ENCODE assay signal across 7 cellular contexts in the genomic region with DNA sequence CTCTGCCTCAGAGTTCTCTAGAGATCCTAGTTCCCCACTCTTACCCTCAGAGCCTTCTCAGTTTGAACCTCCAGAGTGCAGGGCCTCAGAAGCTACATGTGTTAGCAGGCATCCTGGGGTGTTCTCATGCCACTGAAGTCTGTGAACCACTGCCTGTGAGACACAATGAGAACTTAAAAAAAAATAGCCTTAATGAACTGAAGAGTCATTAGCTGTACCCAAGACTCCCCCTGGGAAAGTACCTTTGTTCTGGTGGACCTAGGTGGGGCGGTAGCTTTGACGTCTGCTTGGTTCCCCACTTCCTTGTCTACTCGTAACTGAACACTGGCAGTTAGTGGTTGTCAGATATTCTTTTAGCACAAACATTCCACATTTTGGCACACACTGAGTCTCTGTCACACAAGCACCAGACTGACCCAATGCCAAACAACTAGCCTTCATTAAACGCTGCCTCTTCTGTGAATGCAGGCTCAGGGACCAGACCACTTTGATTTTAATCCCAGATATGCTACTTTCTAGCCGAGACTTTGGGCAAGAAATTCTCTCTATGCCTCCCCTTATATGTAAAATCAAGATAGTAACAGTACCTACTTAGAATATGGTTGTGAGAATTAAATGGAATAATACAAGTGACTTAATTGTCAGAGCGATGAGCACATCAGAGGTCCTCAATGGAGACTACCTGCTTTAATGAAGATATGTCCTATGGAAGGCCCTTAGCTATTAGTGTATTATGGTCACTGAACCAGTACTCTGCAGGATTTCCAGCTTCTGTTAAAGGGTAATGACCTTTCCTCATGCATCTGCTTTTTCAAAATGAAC.
DNase-seq lines count a peak whose midpoint lies in the region; ATAC-seq lines count a peak whose summit lies in the region.

No MANE protein-coding gene starts in this region.

- no peaks in the 10 kb centered on the region for H3K4me1 ChIP-seq in trophoblast cell (ENCODE audit: control insufficient read depth in 1 of 2, insufficient read depth in 2 of 2, low read length in 2 of 2)

- H4K12ac ChIP-seq in trophoblast cell (ENCODE audit: low read depth, low read length), result no peak overlapping the region

- no peak overlapping the region for H2BK120ac ChIP-seq in trophoblast cell (ENCODE audit: insufficient read depth, low read length, poor library complexity)

- DNase-seq in trophoblast cell, result no peak
- DNase-seq in NCI-H1436 (lab: John Stamatoyannopoulos, UW), result no peak
- no peak for DNase-seq in LoVo (ENCODE audit: low spot score)
- DNase-seq in nucleus accumbens (lab: John Stamatoyannopoulos, UW), result no peak

- H3K79me2 ChIP-seq in trophoblast cell (ENCODE audit: control insufficient read depth, insufficient read depth, low read length, poor library complexity), result no peaks in the 10 kb centered on the region

- H3K27ac ChIP-seq in trophoblast cell (ENCODE audit: low read depth, low read length), result no peak overlapping the region

- H2BK5ac ChIP-seq in trophoblast cell (ENCODE audit: low read depth, low read length, poor library complexity), result no peak overlapping the region

- ATAC-seq in GM19035 (IDR thresholded peaks at IDR 0.05; ENCODE audit: unreplicated experiment) (peak; percentile 80), HG02759 (IDR thresholded peaks at IDR 0.05; ENCODE audit: unreplicated experiment) (peak; percentile 87)
- peak; percentile 91 for ATAC-seq in activated CD4-positive, CD25-positive, alpha-beta regulatory T cell treated with anti-CD3 and anti-CD28 coated beads, Interleukin-2, amount 50 U/mL, for 24 hours

- H2AK5ac ChIP-seq in trophoblast cell (ENCODE audit: low read length), result no peak overlapping the region

- no peak overlapping the region for H3K4ac ChIP-seq in trophoblast cell (ENCODE audit: low read depth, low read length)

- H2AFZ ChIP-seq in trophoblast cell (ENCODE audit: insufficient read depth, low read length, poor library complexity), result no peak overlapping the region

- no peaks in the 10 kb centered on the region for H3K79me1 ChIP-seq in trophoblast cell (ENCODE audit: low read length)

- H3K9me3 ChIP-seq in trophoblast cell (ENCODE audit: insufficient read depth, low read depth, low read length), result no peaks in the 10 kb centered on the region

- no peak overlapping the region for H3K23ac ChIP-seq in trophoblast cell (ENCODE audit: low read length)

- H3K4me2 ChIP-seq in trophoblast cell (ENCODE audit: low read length), result no peak overlapping the region

- H3K14ac ChIP-seq in trophoblast cell (ENCODE audit: low read length), result no peak overlapping the region

- H2BK12ac ChIP-seq in trophoblast cell (ENCODE audit: low read length), result no peak overlapping the region

- no CpG with 5 or more reads among the region's 6 CpGs for WGBS in trophoblast cell (ENCODE audit: extremely low coverage, insufficient coverage, insufficient read length)

- H4K8ac ChIP-seq in trophoblast cell (ENCODE audit: low read depth, low read length), result no peak overlapping the region

- no peaks in the 10 kb centered on the region for H3K27me3 ChIP-seq in trophoblast cell (ENCODE audit: insufficient read depth, low read length)

- no peak overlapping the region for H3K18ac ChIP-seq in trophoblast cell (ENCODE audit: low read length)

- H3K4me3 ChIP-seq in trophoblast cell (ENCODE audit: low read depth, low read length), result no peak overlapping the region

- H4K91ac ChIP-seq in trophoblast cell (ENCODE audit: low read depth, low read length), result no peak overlapping the region

- H3K9ac ChIP-seq in trophoblast cell (ENCODE audit: low read length), result peak overlapping the region; percentile 32

- H3K36me3 ChIP-seq in trophoblast cell (ENCODE audit: control insufficient read depth in 1 of 2, insufficient read depth in 2 of 2, low read length in 2 of 2), result no peaks in the 10 kb centered on the region
